Comparison of ENCODE assay signal across 8 cellular contexts in genomic region chr10:80498833-80499671, GRCh38. TPM values are rescaled to one million over a fixed set of nuclear protein-coding genes. Genes with fewer than 3 reads are reported as not detected.
DNase-seq lines count a peak whose midpoint lies in the region; ATAC-seq and TF ChIP-seq lines count a peak whose summit lies in the region.

No MANE protein-coding gene starts in this region.

- peaks cover 7% of the 10 kb centered on the region for H3K36me3 ChIP-seq in NT2/D1 (ENCODE audit: insufficient read depth, insufficient read length, low read length)
- no peaks in the 10 kb centered on the region for H3K36me3 ChIP-seq in neutrophil
- no peaks in the 10 kb centered on the region for H3K36me3 ChIP-seq in thyroid gland

- 17 to 25% methylated on average over 10 to 11 of the region's 14 CpGs for WGBS in thyroid gland, 2 donors

- H3K27me3 Mint-ChIP-seq in activated T-helper 2 cell treated with anti-CD3 and anti-CD28 coated beads, Interferon-gamma antibody, Interleukin-2, Interleukin-4, amounts not matched to agents 10 μg/mL and 5 μg/mL and 100 μg/mL, durations not matched to agents 14 hours and 24 hours and 36 hours (ENCODE audit: low read depth): no peaks in the 10 kb centered on the region

- H3K4me3 Mint-ChIP-seq in activated T-helper 2 cell treated with anti-CD3 and anti-CD28 coated beads, Interferon-gamma antibody, Interleukin-2, Interleukin-4, amounts not matched to agents 10 μg/mL and 5 μg/mL and 100 μg/mL, durations not matched to agents 14 hours and 24 hours and 36 hours (ENCODE audit: low read depth): peak overlapping the region; percentile 55

- H3K27me3 ChIP-seq in NT2/D1 (ENCODE audit: insufficient read depth, insufficient read length) (no peaks in the 10 kb centered on the region), neutrophil (no peaks in the 10 kb centered on the region), thyroid gland (no peaks in the 10 kb centered on the region)

- no peak for ATAC-seq in HG03280 (IDR thresholded peaks at IDR 0.05; ENCODE audit: unreplicated experiment)

- peak overlapping the region; percentile 90 for H3K27ac Mint-ChIP-seq in activated T-helper 2 cell treated with anti-CD3 and anti-CD28 coated beads, Interferon-gamma antibody, Interleukin-2, Interleukin-4, amounts not matched to agents 10 μg/mL and 5 μg/mL and 100 μg/mL, durations not matched to agents 14 hours and 24 hours and 36 hours

- H3K9me3 Mint-ChIP-seq in activated T-helper 2 cell treated with anti-CD3 and anti-CD28 coated beads, Interferon-gamma antibody, Interleukin-2, Interleukin-4, amounts not matched to agents 10 μg/mL and 5 μg/mL and 100 μg/mL, durations not matched to agents 14 hours and 24 hours and 36 hours: peaks cover 10% of the 10 kb centered on the region

- peaks cover 83% of the 10 kb centered on the region for H3K4me1 Mint-ChIP-seq in activated T-helper 2 cell treated with anti-CD3 and anti-CD28 coated beads, Interferon-gamma antibody, Interleukin-2, Interleukin-4, amounts not matched to agents 10 μg/mL and 5 μg/mL and 100 μg/mL, durations not matched to agents 14 hours and 24 hours and 36 hours (ENCODE audit: low read depth)

- H3K27ac ChIP-seq in neutrophil (peak overlapping the region; percentile 96), thyroid gland (peak overlapping the region; percentile 69 to 94 (median 86))

- H3K9me3 ChIP-seq in NT2/D1 (ENCODE audit: insufficient read depth, low read length): no peaks in the 10 kb centered on the region
- H3K9me3 ChIP-seq in neutrophil: no peaks in the 10 kb centered on the region
- no peaks in the 10 kb centered on the region for H3K9me3 ChIP-seq in thyroid gland

- H3K36me3 Mint-ChIP-seq in activated T-helper 2 cell treated with anti-CD3 and anti-CD28 coated beads, Interferon-gamma antibody, Interleukin-2, Interleukin-4, amounts not matched to agents 10 μg/mL and 5 μg/mL and 100 μg/mL, durations not matched to agents 14 hours and 24 hours and 36 hours (ENCODE audit: low read depth): peaks cover 54% of the 10 kb centered on the region

- TF ChIP-seq CTCF in neutrophil (IDR thresholded peaks at IDR 0.05): peak; percentile 8
- no peak for TF ChIP-seq CTCF in thyroid gland (IDR thresholded peaks at IDR 0.05)

- no peak overlapping the region for H3K4me3 ChIP-seq in NT2/D1 (ENCODE audit: insufficient read length, low read depth)
- H3K4me3 ChIP-seq in neutrophil (ENCODE audit: low read depth in 1 of 2, low read length in 1 of 2): peak overlapping the region; percentile 50 to 54
- no peak overlapping the region for H3K4me3 ChIP-seq in thyroid gland (replicated peaks in 1 of 3)

- no peak overlapping the region for H3K9ac ChIP-seq in NT2/D1 (ENCODE audit: insufficient read length, low read depth)

- TF ChIP-seq POLR2A in thyroid gland (IDR thresholded peaks at IDR 0.05): peak in 1 of 2 donors; percentile 26

- DNase-seq in GM03348 (ENCODE audit: low spot score) (peak; percentile 95), NT2/D1 (ENCODE audit: low read depth, low spot score) (peak; percentile 42), fibroblast of the conjunctiva (ENCODE audit: low read depth) (peak; percentile 99), thyroid gland (peak; percentile 92 to 94), NCI-H146 treated with DMSO at 0.1 percent for 48 hours (lab: John Stamatoyannopoulos, UW; ENCODE audit: unreplicated experiment) (no peak)
- peak; percentile 24 for DNase-seq in activated T-helper 2 cell treated with anti-CD3 and anti-CD28 coated beads, Interferon-gamma antibody, Interleukin-2, Interleukin-4, amounts not matched to agents 10 μg/mL and 5 μg/mL and 100 μg/mL, durations not matched to agents 14 hours and 24 hours and 36 hours (ENCODE audit: low spot score)

- intact Hi-C loops in activated T-helper 2 cell treated with anti-CD3 and anti-CD28 coated beads, Interferon-gamma antibody, Interleukin-2, Interleukin-4, amounts not matched to agents 10 μg/mL and 5 μg/mL and 100 μg/mL, durations not matched to agents 14 hours and 24 hours and 36 hours (cut with micrococcal nuclease): loop anchor here (2.0 kb wide), 2 partner anchors 14 to 40 kb away; no protein-coding TSS in a partner anchor
- intact Hi-C loops in thyroid gland (cut with DNase I): no loop called here

- peaks cover 29% of the 10 kb centered on the region for H3K4me1 ChIP-seq in NT2/D1 (ENCODE audit: insufficient read depth, insufficient read length)
- peaks cover 99 to 100% of the 10 kb centered on the region in 2 experiments for H3K4me1 ChIP-seq in neutrophil (ENCODE audit: control insufficient read depth in 1 of 2, insufficient read depth in 1 of 2, low read depth in 1 of 2, low read length in 1 of 2)
- peaks cover 65 to 96% of the 10 kb centered on the region in 2 donors for H3K4me1 ChIP-seq in thyroid gland

RNA-seq across cellular contexts. Expression of gene SH2D4B, which starts 38.6 kb away (rescaled TPM):
- total RNA-seq in activated T-helper 2 cell treated with anti-CD3 and anti-CD28 coated beads, Interferon-gamma antibody, Interleukin-2, Interleukin-4, amounts not matched to agents 10 μg/mL and 5 μg/mL and 100 μg/mL, durations not matched to agents 14 hours and 24 hours and 36 hours: 0.05 TPM in 1 of 2 replicates, not detected in the other
- total RNA-seq in thyroid gland: 1 to 10 TPM in 2 of 4 donors, not detected in 2; 1.1 to 1.6 TPM

RNA-seq across cellular contexts. Expression of gene TSPAN14, which starts 44.9 kb away (rescaled TPM):
- total RNA-seq in activated T-helper 2 cell treated with anti-CD3 and anti-CD28 coated beads, Interferon-gamma antibody, Interleukin-2, Interleukin-4, amounts not matched to agents 10 μg/mL and 5 μg/mL and 100 μg/mL, durations not matched to agents 14 hours and 24 hours and 36 hours: 45.4 and 51.1 TPM in 2 replicates
- total RNA-seq in thyroid gland: 10 to 100 TPM; 61.6 to 83.4 (median 77.9) TPM

Comparison
In these comparisons a context has a peak if more than half of its experiments do, and no peak if none do; other contexts are left out.
1. H3K4me3 ChIP-seq: peak in neutrophil (2 of 2); none in NT2/D1 (single experiment) and thyroid gland (0 of 3).